ENCODE assay signal across 1 cellular context in genomic region chr17:28524476-28525415, GRCh38.
TF ChIP-seq lines count a peak whose summit lies in the region.

No MANE protein-coding gene starts in this region.

TF ChIP-seq in H1, 55 proteins besides CTCF, POLR2A, EP300 and RAD21:
- no peak for TF ChIP-seq SP4 (IDR thresholded peaks at IDR 0.05; ENCODE audit: low read length)
- no peak for TF ChIP-seq BACH1 (IDR thresholded peaks at IDR 0.05; ENCODE audit: low read length)
- no peak for TF ChIP-seq SP2 (IDR thresholded peaks at IDR 0.05; ENCODE audit: low read length)
- no peak for TF ChIP-seq ZNF274 (IDR thresholded peaks at IDR 0.05; ENCODE audit: borderline replicate concordance, extremely low read depth, low read length)
- TF ChIP-seq SIRT6 (IDR thresholded peaks at IDR 0.05; ENCODE audit: low read length): no peak
- TF ChIP-seq MAFK (IDR thresholded peaks at IDR 0.05; ENCODE audit: low read depth, low read length): no peak
- TF ChIP-seq TBP (IDR thresholded peaks at IDR 0.05; ENCODE audit: low read depth, low read length): no peak
- no peak for TF ChIP-seq SIX5 (IDR thresholded peaks at IDR 0.05; ENCODE audit: low read depth, low read length)
- no peak for TF ChIP-seq HDAC2 (IDR thresholded peaks at IDR 0.05; ENCODE audit: borderline replicate concordance in 1 of 2, low read depth in 2 of 2, low read length in 2 of 2)
- no peak for TF ChIP-seq TAF1 (IDR thresholded peaks at IDR 0.05; ENCODE audit: low read depth, low read length)
- no peak for TF ChIP-seq ASH2L (IDR thresholded peaks at IDR 0.05; ENCODE audit: low read length)
- TF ChIP-seq FOSL1 (IDR thresholded peaks at IDR 0.05; ENCODE audit: insufficient read depth, low read depth, low read length): no peak
- TF ChIP-seq GABPA (IDR thresholded peaks at IDR 0.05; ENCODE audit: borderline replicate concordance, insufficient read depth, low read length): no peak
- TF ChIP-seq JUND (IDR thresholded peaks at IDR 0.05; ENCODE audit: low read length): no peak
- TF ChIP-seq BRCA1 (IDR thresholded peaks at IDR 0.05; ENCODE audit: low read depth, low read length): no peak
- no peak for TF ChIP-seq SP1 (IDR thresholded peaks at IDR 0.05; ENCODE audit: low read depth, low read length)
